Comparison of ENCODE assay signal across 1 cellular context in genomic region chr3:58173670-58174472, GRCh38.
TF ChIP-seq lines count a peak whose summit lies in the region.

No MANE protein-coding gene starts in this region.

TF ChIP-seq in HepG2, 621 proteins besides CTCF, POLR2A, EP300 and RAD21 (continued from another document and continues in another):
- TF ChIP-seq, protein P1, sequence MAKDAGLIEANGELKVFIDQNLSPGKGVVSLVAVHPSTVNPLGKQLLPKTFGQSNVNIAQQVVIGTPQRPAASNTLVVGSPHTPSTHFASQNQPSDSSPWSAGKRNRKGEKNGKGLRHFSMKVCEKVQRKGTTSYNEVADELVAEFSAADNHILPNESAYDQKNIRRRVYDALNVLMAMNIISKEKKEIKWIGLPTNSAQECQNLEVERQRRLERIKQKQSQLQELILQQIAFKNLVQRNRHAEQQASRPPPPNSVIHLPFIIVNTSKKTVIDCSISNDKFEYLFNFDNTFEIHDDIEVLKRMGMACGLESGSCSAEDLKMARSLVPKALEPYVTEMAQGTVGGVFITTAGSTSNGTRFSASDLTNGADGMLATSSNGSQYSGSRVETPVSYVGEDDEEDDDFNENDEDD (CRISPR knock-in tag; IDR thresholded peaks at IDR 0.05; ENCODE audit: borderline replicate concordance): no peak
- TF ChIP-seq ZBTB1 (CRISPR knock-in tag; IDR thresholded peaks at IDR 0.05; ENCODE audit: borderline replicate concordance) (no peak), SPEN (CRISPR knock-in tag; IDR thresholded peaks at IDR 0.05; ENCODE audit: low read depth) (no peak), REL (CRISPR knock-in tag; conservative IDR thresholded peaks at IDR 0.05) (no peak), ZMAT5 (CRISPR knock-in tag; IDR thresholded peaks at IDR 0.05; ENCODE audit: borderline replicate concordance, low read depth) (no peak), SP140L (CRISPR knock-in tag; IDR thresholded peaks at IDR 0.05; ENCODE audit: borderline replicate concordance) (no peak), TCF7L2 (IDR thresholded peaks at IDR 0.05; ENCODE audit: low read depth, low read length) (no peak), ESRRA (CRISPR knock-in tag; IDR thresholded peaks at IDR 0.05; ENCODE audit: low read depth) (0 out of 2 replicates have a peak, but pooled peaks have one; percentile 35), SP1 (IDR thresholded peaks at IDR 0.05) (no peak), SP1 (CRISPR knock-in tag; IDR thresholded peaks at IDR 0.05) (peak; percentile 17; the same call in 1 of the 2 replicates), MEIS1 (CRISPR knock-in tag; IDR thresholded peaks at IDR 0.05; ENCODE audit: borderline replicate concordance) (no peak), ZFP62 (CRISPR knock-in tag; IDR thresholded peaks at IDR 0.05) (no peak), GATAD2A (CRISPR knock-in tag; IDR thresholded peaks at IDR 0.05) (peak; percentile 74), KDM5A (IDR thresholded peaks at IDR 0.05; ENCODE audit: borderline replicate concordance, low read length) (no peak), CCAR2 (optimal IDR thresholded peaks at IDR 0.05; ENCODE audit: low read depth, low read length) (no peak), PRMT3 (CRISPR knock-in tag; IDR thresholded peaks at IDR 0.05; ENCODE audit: borderline replicate concordance, low read depth) (no peak), ISL2 (CRISPR knock-in tag; IDR thresholded peaks at IDR 0.05) (peak; percentile 68), SNAPC5 (CRISPR knock-in tag; IDR thresholded peaks at IDR 0.05; ENCODE audit: borderline replicate concordance) (no peak), ZNF432 (CRISPR knock-in tag; IDR thresholded peaks at IDR 0.05; ENCODE audit: borderline replicate concordance) (no peak), KLF11 (CRISPR knock-in tag; IDR thresholded peaks at IDR 0.05) (no peak), ONECUT2 (CRISPR knock-in tag; IDR thresholded peaks at IDR 0.05) (no peak), ARHGAP35 (CRISPR knock-in tag; IDR thresholded peaks at IDR 0.05; ENCODE audit: borderline replicate concordance) (no peak; the same call in 1 of the 2 replicates), AKAP8 (CRISPR knock-in tag; IDR thresholded peaks at IDR 0.05) (peak; percentile 83; the same call in 1 of the 2 replicates), CAMTA2 (CRISPR knock-in tag; IDR thresholded peaks at IDR 0.05; ENCODE audit: borderline replicate concordance) (no peak), CENPT (CRISPR knock-in tag; IDR thresholded peaks at IDR 0.05; ENCODE audit: low read depth) (no peak), BRD4 (CRISPR knock-in tag; IDR thresholded peaks at IDR 0.05) (no peak), KDM5B (CRISPR knock-in tag; IDR thresholded peaks at IDR 0.05; ENCODE audit: borderline replicate concordance) (0 out of 2 replicates have a peak, but pooled peaks have one; percentile 33), MYC (CRISPR knock-in tag; IDR thresholded peaks at IDR 0.05; ENCODE audit: borderline replicate concordance) (0 out of 2 replicates have a peak, but pooled peaks have one; percentile 48), FOXO4 (CRISPR knock-in tag; conservative IDR thresholded peaks at IDR 0.05) (no peak), ZNF503 (CRISPR knock-in tag; IDR thresholded peaks at IDR 0.05) (peak; percentile 66; the same call in 1 of the 2 replicates), MEIS2 (CRISPR knock-in tag; IDR thresholded peaks at IDR 0.05) (peak; percentile 72; the same call in 1 of the 2 replicates)
- TF ChIP-seq, protein P2, sequence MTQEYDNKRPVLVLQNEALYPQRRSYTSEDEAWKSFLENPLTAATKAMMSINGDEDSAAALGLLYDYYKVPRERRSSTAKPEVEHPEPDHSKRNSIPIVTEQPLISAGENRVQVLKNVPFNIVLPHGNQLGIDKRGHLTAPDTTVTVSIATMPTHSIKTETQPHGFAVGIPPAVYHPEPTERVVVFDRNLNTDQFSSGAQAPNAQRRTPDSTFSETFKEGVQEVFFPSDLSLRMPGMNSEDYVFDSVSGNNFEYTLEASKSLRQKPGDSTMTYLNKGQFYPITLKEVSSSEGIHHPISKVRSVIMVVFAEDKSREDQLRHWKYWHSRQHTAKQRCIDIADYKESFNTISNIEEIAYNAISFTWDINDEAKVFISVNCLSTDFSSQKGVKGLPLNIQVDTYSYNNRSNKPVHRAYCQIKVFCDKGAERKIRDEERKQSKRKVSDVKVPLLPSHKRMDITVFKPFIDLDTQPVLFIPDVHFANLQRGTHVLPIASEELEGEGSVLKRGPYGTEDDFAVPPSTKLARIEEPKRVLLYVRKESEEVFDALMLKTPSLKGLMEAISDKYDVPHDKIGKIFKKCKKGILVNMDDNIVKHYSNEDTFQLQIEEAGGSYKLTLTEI (CRISPR knock-in tag; conservative IDR thresholded peaks at IDR 0.05): no peak
- TF ChIP-seq, protein P3, sequence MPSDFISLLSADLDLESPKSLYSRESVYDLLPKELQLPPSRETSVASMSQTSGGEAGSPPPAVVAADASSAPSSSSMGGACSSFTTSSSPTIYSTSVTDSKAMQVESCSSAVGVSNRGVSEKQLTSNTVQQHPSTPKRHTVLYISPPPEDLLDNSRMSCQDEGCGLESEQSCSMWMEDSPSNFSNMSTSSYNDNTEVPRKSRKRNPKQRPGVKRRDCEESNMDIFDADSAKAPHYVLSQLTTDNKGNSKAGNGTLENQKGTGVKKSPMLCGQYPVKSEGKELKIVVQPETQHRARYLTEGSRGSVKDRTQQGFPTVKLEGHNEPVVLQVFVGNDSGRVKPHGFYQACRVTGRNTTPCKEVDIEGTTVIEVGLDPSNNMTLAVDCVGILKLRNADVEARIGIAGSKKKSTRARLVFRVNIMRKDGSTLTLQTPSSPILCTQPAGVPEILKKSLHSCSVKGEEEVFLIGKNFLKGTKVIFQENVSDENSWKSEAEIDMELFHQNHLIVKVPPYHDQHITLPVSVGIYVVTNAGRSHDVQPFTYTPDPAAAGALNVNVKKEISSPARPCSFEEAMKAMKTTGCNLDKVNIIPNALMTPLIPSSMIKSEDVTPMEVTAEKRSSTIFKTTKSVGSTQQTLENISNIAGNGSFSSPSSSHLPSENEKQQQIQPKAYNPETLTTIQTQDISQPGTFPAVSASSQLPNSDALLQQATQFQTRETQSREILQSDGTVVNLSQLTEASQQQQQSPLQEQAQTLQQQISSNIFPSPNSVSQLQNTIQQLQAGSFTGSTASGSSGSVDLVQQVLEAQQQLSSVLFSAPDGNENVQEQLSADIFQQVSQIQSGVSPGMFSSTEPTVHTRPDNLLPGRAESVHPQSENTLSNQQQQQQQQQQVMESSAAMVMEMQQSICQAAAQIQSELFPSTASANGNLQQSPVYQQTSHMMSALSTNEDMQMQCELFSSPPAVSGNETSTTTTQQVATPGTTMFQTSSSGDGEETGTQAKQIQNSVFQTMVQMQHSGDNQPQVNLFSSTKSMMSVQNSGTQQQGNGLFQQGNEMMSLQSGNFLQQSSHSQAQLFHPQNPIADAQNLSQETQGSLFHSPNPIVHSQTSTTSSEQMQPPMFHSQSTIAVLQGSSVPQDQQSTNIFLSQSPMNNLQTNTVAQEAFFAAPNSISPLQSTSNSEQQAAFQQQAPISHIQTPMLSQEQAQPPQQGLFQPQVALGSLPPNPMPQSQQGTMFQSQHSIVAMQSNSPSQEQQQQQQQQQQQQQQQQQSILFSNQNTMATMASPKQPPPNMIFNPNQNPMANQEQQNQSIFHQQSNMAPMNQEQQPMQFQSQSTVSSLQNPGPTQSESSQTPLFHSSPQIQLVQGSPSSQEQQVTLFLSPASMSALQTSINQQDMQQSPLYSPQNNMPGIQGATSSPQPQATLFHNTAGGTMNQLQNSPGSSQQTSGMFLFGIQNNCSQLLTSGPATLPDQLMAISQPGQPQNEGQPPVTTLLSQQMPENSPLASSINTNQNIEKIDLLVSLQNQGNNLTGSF (CRISPR knock-in tag; IDR thresholded peaks at IDR 0.05): no peak
- TF ChIP-seq, protein P4, sequence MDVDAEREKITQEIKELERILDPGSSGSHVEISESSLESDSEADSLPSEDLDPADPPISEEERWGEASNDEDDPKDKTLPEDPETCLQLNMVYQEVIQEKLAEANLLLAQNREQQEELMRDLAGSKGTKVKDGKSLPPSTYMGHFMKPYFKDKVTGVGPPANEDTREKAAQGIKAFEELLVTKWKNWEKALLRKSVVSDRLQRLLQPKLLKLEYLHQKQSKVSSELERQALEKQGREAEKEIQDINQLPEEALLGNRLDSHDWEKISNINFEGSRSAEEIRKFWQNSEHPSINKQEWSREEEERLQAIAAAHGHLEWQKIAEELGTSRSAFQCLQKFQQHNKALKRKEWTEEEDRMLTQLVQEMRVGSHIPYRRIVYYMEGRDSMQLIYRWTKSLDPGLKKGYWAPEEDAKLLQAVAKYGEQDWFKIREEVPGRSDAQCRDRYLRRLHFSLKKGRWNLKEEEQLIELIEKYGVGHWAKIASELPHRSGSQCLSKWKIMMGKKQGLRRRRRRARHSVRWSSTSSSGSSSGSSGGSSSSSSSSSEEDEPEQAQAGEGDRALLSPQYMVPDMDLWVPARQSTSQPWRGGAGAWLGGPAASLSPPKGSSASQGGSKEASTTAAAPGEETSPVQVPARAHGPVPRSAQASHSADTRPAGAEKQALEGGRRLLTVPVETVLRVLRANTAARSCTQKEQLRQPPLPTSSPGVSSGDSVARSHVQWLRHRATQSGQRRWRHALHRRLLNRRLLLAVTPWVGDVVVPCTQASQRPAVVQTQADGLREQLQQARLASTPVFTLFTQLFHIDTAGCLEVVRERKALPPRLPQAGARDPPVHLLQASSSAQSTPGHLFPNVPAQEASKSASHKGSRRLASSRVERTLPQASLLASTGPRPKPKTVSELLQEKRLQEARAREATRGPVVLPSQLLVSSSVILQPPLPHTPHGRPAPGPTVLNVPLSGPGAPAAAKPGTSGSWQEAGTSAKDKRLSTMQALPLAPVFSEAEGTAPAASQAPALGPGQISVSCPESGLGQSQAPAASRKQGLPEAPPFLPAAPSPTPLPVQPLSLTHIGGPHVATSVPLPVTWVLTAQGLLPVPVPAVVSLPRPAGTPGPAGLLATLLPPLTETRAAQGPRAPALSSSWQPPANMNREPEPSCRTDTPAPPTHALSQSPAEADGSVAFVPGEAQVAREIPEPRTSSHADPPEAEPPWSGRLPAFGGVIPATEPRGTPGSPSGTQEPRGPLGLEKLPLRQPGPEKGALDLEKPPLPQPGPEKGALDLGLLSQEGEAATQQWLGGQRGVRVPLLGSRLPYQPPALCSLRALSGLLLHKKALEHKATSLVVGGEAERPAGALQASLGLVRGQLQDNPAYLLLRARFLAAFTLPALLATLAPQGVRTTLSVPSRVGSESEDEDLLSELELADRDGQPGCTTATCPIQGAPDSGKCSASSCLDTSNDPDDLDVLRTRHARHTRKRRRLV (CRISPR knock-in tag; IDR thresholded peaks at IDR 0.05): no peak
